22 cellular contexts compared by ENCODE assay signal in the genomic region with DNA sequence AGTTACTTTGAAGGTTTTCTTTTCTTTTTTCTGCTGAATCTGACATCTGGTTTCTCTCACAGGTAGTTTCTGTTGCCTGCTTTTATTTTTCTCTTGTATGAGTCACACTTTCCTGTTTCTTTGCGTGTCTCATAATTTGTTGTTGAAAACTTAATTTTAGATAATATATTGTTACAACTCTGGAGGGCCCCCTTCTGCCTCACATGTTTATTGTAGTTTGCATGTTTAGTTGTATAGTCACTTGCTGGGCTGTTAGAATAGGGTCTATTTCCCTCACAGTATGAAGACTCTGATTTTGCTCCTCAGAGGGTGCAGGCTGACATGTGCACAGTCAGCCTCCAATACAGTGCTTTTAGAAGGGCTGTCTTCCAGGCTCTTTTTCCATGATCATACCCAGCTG. TPM values are rescaled to one million over a fixed set of nuclear protein-coding genes. Genes with fewer than 3 reads are reported as not detected.
"Had no signal": no experiment of that assay in that cellular context is flagged by ENCODE, and none has a peak within 500 bp of the region (broad histone marks: within the 10 kb centered on the region; RNA-seq: fewer than 3 reads in every experiment).

No MANE protein-coding gene starts in this region.

- H3K4me1 ChIP-seq: esophagus muscularis mucosa, spleen, testis, transverse colon had no signal

- H3K9me3 ChIP-seq: testis, transverse colon had no signal

- FAIRE-seq: islet of Langerhans had no signal

- DNase-seq: effector memory CD4-positive, alpha-beta T cell; foreskin melanocyte; head of caudate nucleus; hippocampal formation; kidney glomerular epithelial cell; natural killer cell; posterior cingulate gyrus; spleen; stimulated activated CD4-positive, alpha-beta T cell treated with anti-CD3 and anti-CD28 coated beads, Interleukin-15, amount 100 ng/mL, for 24 hours; stimulated activated CD4-positive, alpha-beta T cell treated with anti-CD3 and anti-CD28 coated beads, Interleukin-1b, Interleukin-23, amount 100 ng/mL, for 48 hours; stimulated activated CD4-positive, alpha-beta T cell treated with anti-CD3 and anti-CD28 coated beads, Interleukin-4, amount 100 ng/mL, for 4 hours; stimulated activated naive B cell treated with anti-CD40 and anti-IgM and Interleukin-4, amounts not matched to agents 10 μg/mL and 1 μg/mL and 100 μg/mL, for 72 hours; stimulated activated naive CD8-positive, alpha-beta T cell treated with anti-CD3 and anti-CD28 coated beads, Interleukin-15, amount 100 ng/mL, for 72 hours; testis; transverse colon had no signal

- H3K27ac ChIP-seq: epithelial cell of prostate, esophagus muscularis mucosa, spleen, testis, transverse colon had no signal

- H3K4me1 Mint-ChIP-seq: natural killer cell; neural crest cell; stimulated activated naive B cell treated with anti-CD40 and anti-IgM and Interleukin-4, amounts not matched to agents 10 μg/mL and 1 μg/mL and 100 μg/mL, for 72 hours; stimulated activated naive CD8-positive, alpha-beta T cell treated with anti-CD3 and anti-CD28 coated beads, Interleukin-15, amount 100 ng/mL, for 72 hours had no signal

- H3K4me3 Mint-ChIP-seq: natural killer cell; neural crest cell; stimulated activated naive B cell treated with anti-CD40 and anti-IgM and Interleukin-4, amounts not matched to agents 10 μg/mL and 1 μg/mL and 100 μg/mL, for 72 hours; stimulated activated naive CD8-positive, alpha-beta T cell treated with anti-CD3 and anti-CD28 coated beads, Interleukin-15, amount 100 ng/mL, for 72 hours had no signal

- H3K27me3 ChIP-seq: testis, transverse colon had no signal

- H3K4me3 ChIP-seq: esophagus muscularis mucosa, spleen, testis, transverse colon had no signal

- H3K36me3 Mint-ChIP-seq: natural killer cell; stimulated activated naive B cell treated with anti-CD40 and anti-IgM and Interleukin-4, amounts not matched to agents 10 μg/mL and 1 μg/mL and 100 μg/mL, for 72 hours had no signal

- H3K36me3 ChIP-seq: esophagus muscularis mucosa, spleen, transverse colon had no signal

- H3K27ac Mint-ChIP-seq: natural killer cell; stimulated activated naive B cell treated with anti-CD40 and anti-IgM and Interleukin-4, amounts not matched to agents 10 μg/mL and 1 μg/mL and 100 μg/mL, for 72 hours; stimulated activated naive CD8-positive, alpha-beta T cell treated with anti-CD3 and anti-CD28 coated beads, Interleukin-15, amount 100 ng/mL, for 72 hours had no signal

RNA-seq across cellular contexts. Expression of a gene that starts 8.2 kb away (rescaled TPM):
- total RNA-seq: lung microvascular endothelial cell, myocyte, natural killer cell, pulmonary artery endothelial cell had no signal
